ENCODE assay signal across 8 cellular contexts in genomic region chr12:122422769-122423257, GRCh38. TPM values are rescaled to one million over a fixed set of nuclear protein-coding genes. Genes with fewer than 3 reads are reported as not detected.
DNase-seq lines count a peak whose midpoint lies in the region; ATAC-seq, FAIRE-seq and TF ChIP-seq lines count a peak whose summit lies in the region.

No MANE protein-coding gene starts in this region.

- TF ChIP-seq RAD21 in SK-N-SH (IDR thresholded peaks at IDR 0.05; ENCODE audit: low read length) (no peak), K562 (CRISPR knock-in tag; conservative IDR thresholded peaks at IDR 0.05 in 1 of 2, IDR thresholded peaks at IDR 0.05 in 1 of 2) (no peak)

- WGBS in SK-N-SH (ENCODE audit: low lambda C conversion rate): 2% methylated on average over 7 of the region's 32 CpGs
- 7% methylated on average over 11 of the region's 32 CpGs for WGBS in K562 (ENCODE audit: insufficient coverage, low coverage, missing lambda C conversion rate)

- H3K9me3 ChIP-seq in SK-N-SH (no peaks in the 10 kb centered on the region), K562 (replicated peaks; ENCODE audit: control insufficient read depth, insufficient read depth, low read depth, low read length) (no peaks in the 10 kb centered on the region)

- in situ Hi-C loops in K562 (cut with MboI): no loop called here

- H3K9me2 ChIP-seq in SK-N-SH: no peaks in the 10 kb centered on the region

- no peak for TF ChIP-seq CTCF in SK-N-SH (IDR thresholded peaks at IDR 0.05)
- no peak for TF ChIP-seq CTCF in K562 (IDR thresholded peaks at IDR 0.05 in 2 of 3, conservative IDR thresholded peaks at IDR 0.05 in 1 of 3; ENCODE audit: insufficient read depth in 2 of 3, low read depth in 1 of 3, low read length in 3 of 3)
- TF ChIP-seq CTCF in kidney epithelial cell (IDR thresholded peaks at IDR 0.05; ENCODE audit: insufficient read depth, low read length, poor library complexity, severe bottlenecking): no peak

- intact Hi-C loops in K562 (cut with micrococcal nuclease): loop anchor here (5.0 kb wide), 1 partner anchor 91 kb away; no protein-coding TSS in a partner anchor

- H3K27me3 ChIP-seq in SK-N-SH (ENCODE audit: insufficient read depth) (no peaks in the 10 kb centered on the region), K562 (ENCODE audit: control insufficient read depth in 2 of 2, insufficient read depth in 2 of 2, low read length in 2 of 2) (no peaks in the 10 kb centered on the region), kidney epithelial cell (ENCODE audit: control insufficient read depth, insufficient read depth, low read length) (no peaks in the 10 kb centered on the region)

- ATAC-seq in HG02973 (IDR thresholded peaks at IDR 0.05; ENCODE audit: unreplicated experiment): peak; percentile 7
- peak; percentile 29 for ATAC-seq in K562

- H3F3A ChIP-seq in SK-N-SH (replicated peaks; ENCODE audit: insufficient read depth): peaks cover 13% of the 10 kb centered on the region

- H2AFZ ChIP-seq in SK-N-SH (ENCODE audit: low read depth) (peak overlapping the region; percentile 73), K562 (ENCODE audit: low read depth, low read length) (peak overlapping the region; percentile 98)

- peaks cover 21% of the 10 kb centered on the region for H4K20me1 ChIP-seq in SK-N-SH (ENCODE audit: insufficient read depth)
- no peaks in the 10 kb centered on the region for H4K20me1 ChIP-seq in K562 (replicated peaks; ENCODE audit: control insufficient read depth, insufficient read depth, low read length)

- POLR2A ChIA-PET in SK-N-SH (lab: Yijun Ruan, JAX): interaction anchor here (1.1 kb wide), 1 partner anchor 78 kb away, joined by 3 read pairs; the partner anchor contains the start of gene ZCCHC8
- POLR2A ChIA-PET in K562 (lab: Yijun Ruan, JAX): interaction anchor here (1.0 to 2.1 kb wide), 6 partner anchors 10 to 76 kb away, joined by 3 to 13 read pairs (median 4); no protein-coding TSS in a partner anchor

- H3K36me3 ChIP-seq in SK-N-SH (replicated peaks in 1 of 2; ENCODE audit: control insufficient read depth in 1 of 2, insufficient read depth in 2 of 2, low read length in 1 of 2): no peaks in the 10 kb centered on the region
- no peaks in the 10 kb centered on the region for H3K36me3 ChIP-seq in K562 (ENCODE audit: control insufficient read depth, insufficient read depth, low read length)
- no peaks in the 10 kb centered on the region for H3K36me3 ChIP-seq in kidney epithelial cell (ENCODE audit: control insufficient read depth, insufficient read depth, low read length)

- H3K9ac ChIP-seq in SK-N-SH: peak overlapping the region; percentile 89
- peak overlapping the region; percentile 80 to 90 for H3K9ac ChIP-seq in K562 (ENCODE audit: insufficient read depth in 1 of 2, low read depth in 2 of 2, low read length in 2 of 2)

- BruUV-seq in K562 (replicated peaks; lab: Mats Ljungman, UMichigan): no TSS peak

- no peak for TF ChIP-seq POLR2A in K562 (conservative IDR thresholded peaks at IDR 0.05)

- H3K4me2 ChIP-seq in SK-N-SH: peak overlapping the region; percentile 82
- peak overlapping the region; percentile 95 for H3K4me2 ChIP-seq in K562 (ENCODE audit: insufficient read depth, low read length)

- peak; percentile 91 for FAIRE-seq in K562 (lab: Jason Lieb, UNC)

- CTCF ChIA-PET in SK-N-SH (lab: Yijun Ruan, JAX): interaction anchor here (0.6 to 2.3 kb wide), 6 partner anchors 8 to 112 kb away, joined by 3 to 11 read pairs (median 4); no protein-coding TSS in a partner anchor
- CTCF ChIA-PET in K562 (lab: Yijun Ruan, JAX; ENCODE audit: low intra/inter-chr PET ratio): interaction anchor here (1.6 kb wide), 1 partner anchor 86 kb away, joined by 12 read pairs; no protein-coding TSS in a partner anchor

- peak overlapping the region; percentile 77 to 83 for H3K27ac ChIP-seq in SK-N-SH (ENCODE audit: low read depth in 2 of 2, low read length in 1 of 2)
- H3K27ac ChIP-seq in K562 (ENCODE audit: extremely low read depth, low read depth, low read length): peak overlapping the region; percentile 80

- H3K9me1 ChIP-seq in K562 (ENCODE audit: control insufficient read depth, insufficient read depth, low read length): no peaks in the 10 kb centered on the region

- H3K4me3 ChIP-seq in SK-N-SH (ENCODE audit: low read depth in 2 of 2, low read length in 1 of 2) (peak overlapping the region; percentile 65 to 67), K562 (peak overlapping the region; percentile 51), kidney epithelial cell (ENCODE audit: low read depth, low read length) (peak overlapping the region; percentile 60)

- H3K79me2 ChIP-seq in SK-N-SH (ENCODE audit: insufficient read depth) (peaks cover 42% of the 10 kb centered on the region), K562 (ENCODE audit: control insufficient read depth, insufficient read depth, low read length) (peaks cover 40% of the 10 kb centered on the region)

- no peak for TF ChIP-seq EP300 in SK-N-SH (IDR thresholded peaks at IDR 0.05; ENCODE audit: borderline replicate concordance in 1 of 2, low read depth in 1 of 2, low read length in 1 of 2)
- no peak for TF ChIP-seq EP300 in K562 (IDR thresholded peaks at IDR 0.05; ENCODE audit: low read length)

- H3K4me1 ChIP-seq in SK-N-SH (ENCODE audit: control insufficient read depth in 1 of 2, insufficient read depth in 2 of 2, low read depth in 1 of 2, low read length in 1 of 2) (peaks cover 11 to 15% of the 10 kb centered on the region in 2 experiments; a peak in 2 of 4 replicates), K562 (replicated peaks in 1 of 2; ENCODE audit: control insufficient read depth in 2 of 2, insufficient read depth in 2 of 2, low read length in 2 of 2) (peaks cover 26 to 31% of the 10 kb centered on the region in 2 experiments)

- DNase-seq in DMS79 (lab: John Stamatoyannopoulos, UW) (peak; percentile 27), SK-N-SH (no peak), K562 (ENCODE audit: extremely low read depth in 1 of 4, low spot score in 3 of 4) (peak in 2 of 4 experiments; percentile 59 to 73), kidney epithelial cell (ENCODE audit: low read depth) (no peak), NCI-H1436 treated with DMSO at 0.1 percent for 48 hours (lab: John Stamatoyannopoulos, UW) (no peak), Kasumi-1 (lab: John Stamatoyannopoulos, UW) (no peak)
- peak; percentile 38 to 39 for DNase-seq in stimulated activated CD4-positive, alpha-beta T cell treated with anti-CD3 and anti-CD28 coated beads, Interleukin-2, amount 100 ng/mL, for 48 hours

TF ChIP-seq in SK-N-SH, 30 proteins besides CTCF, POLR2A, EP300 and RAD21:
- no peak for TF ChIP-seq TCF12 (IDR thresholded peaks at IDR 0.05)
- peak; percentile 40; the same call in 1 of the 2 replicates for TF ChIP-seq MAX (IDR thresholded peaks at IDR 0.05; ENCODE audit: low read depth)
TF ChIP-seq in SK-N-SH: peak in this region for 1.

TF ChIP-seq in K562, 482 proteins besides CTCF, POLR2A, EP300 and RAD21 (continues in another document):
- no peak for TF ChIP-seq NR2C2 (CRISPR knock-in tag; IDR thresholded peaks at IDR 0.05)
- TF ChIP-seq NR2C2 (tag; IDR thresholded peaks at IDR 0.05): peak; percentile 12; the same call in 1 of the 2 replicates
- no peak for TF ChIP-seq ZFP36 (IDR thresholded peaks at IDR 0.05; ENCODE audit: low read depth, low read length, partially characterized antibody)
- TF ChIP-seq SLC30A9 (CRISPR knock-in tag; IDR thresholded peaks at IDR 0.05): no peak
- peak; percentile 55 to 83 for TF ChIP-seq E2F6 (IDR thresholded peaks at IDR 0.05; ENCODE audit: borderline replicate concordance in 1 of 2, extremely low read depth in 1 of 2, insufficient read depth in 1 of 2, insufficient read length in 1 of 2, low read depth in 1 of 2, low read length in 1 of 2, poor library complexity in 1 of 2, severe bottlenecking in 1 of 2)
- no peak for TF ChIP-seq SNAPC5 (CRISPR knock-in tag; IDR thresholded peaks at IDR 0.05)
- no peak for TF ChIP-seq FIP1L1 (IDR thresholded peaks at IDR 0.05; ENCODE audit: low read depth, low read length, poor library complexity, severe bottlenecking)
- TF ChIP-seq ZNF766 (CRISPR knock-in tag; conservative IDR thresholded peaks at IDR 0.05): no peak
- no peak for TF ChIP-seq IRF2 (CRISPR knock-in tag; IDR thresholded peaks at IDR 0.05)
- no peak for TF ChIP-seq ZNF699 (CRISPR knock-in tag; IDR thresholded peaks at IDR 0.05; ENCODE audit: insufficient replicate concordance)

RNA-seq across cellular contexts. Expression of gene CLIP1, which starts 0.3 kb away (rescaled TPM):
- polyA plus RNA-seq in SK-N-SH (2012; rRNA removed) (33.9 and 48.9 TPM in 2 replicates), K562 (2011; rRNA removed) (31.9 and 34.5 TPM in 2 replicates), K562 (2014; fragmentation: Illumina TruSeq; extraction: Trizol) (27.3 and 27.6 TPM in 2 replicates), K562 (2014; fragmentation: Nextera tagmentation; extraction: Ambion mirVana) (1 to 10 TPM; 5.8 to 6.1 TPM), K562 (2014; rRNA removed) (19.1 and 21.2 TPM in 2 replicates)
- 31.8 and 32.6 TPM in 2 replicates for polyA plus RNA-seq in SK-N-SH (2012; cell fraction: cytosol; rRNA removed)
- polyA plus RNA-seq in SK-N-SH (2012; cell fraction: nucleus; rRNA removed): 74.9 and 82.5 TPM in 2 replicates
- total RNA-seq in K562 (2011; cell fraction: chromatin; rRNA removed; ENCODE audit: low replicate concordance): 77.3 and 128 TPM in 2 replicates
- total RNA-seq in K562 (2011; cell fraction: nucleolus; rRNA removed): 38.0 and 40.8 TPM in 2 replicates
- 61.1 and 81.7 TPM in 2 replicates for total RNA-seq in K562 (2011; cell fraction: nucleoplasm; rRNA removed)
- total RNA-seq in K562 (2014; rRNA removed) (19.7 and 20.1 TPM in 2 replicates), K562 (2014; rRNA removed; fragmentation: Illumina TruSeq; extraction: Trizol) (29.6 and 39.5 TPM in 2 replicates), K562 (2015; rRNA removed; fragmentation: Illumina TruSeq; extraction: Trizol) (33.3 and 33.9 TPM in 2 replicates), K562 (2021) (24.9 and 27.8 TPM in 2 replicates), kidney epithelial cell (58.2 and 58.7 TPM in 2 replicates)
- 24.3 and 28.5 TPM in 2 replicates for polyA plus RNA-seq in K562 (2011; cell fraction: cytosol; rRNA removed)
- polyA plus RNA-seq in K562 (2011; cell fraction: nucleus; rRNA removed): 31.9 and 33.0 TPM in 2 replicates
- 17.8 and 31.5 TPM in 2 replicates for polyA plus RNA-seq in K562 (2012)
- 48.7 and 54.3 TPM in 2 replicates for polyA minus RNA-seq in K562 (2011; rRNA and poly(A)+ RNA removed)
- 16.9 and 22.4 TPM in 2 replicates for polyA minus RNA-seq in K562 (2011; cell fraction: cytosol; rRNA and poly(A)+ RNA removed)
- 17.0 and 35.5 TPM in 2 replicates for polyA minus RNA-seq in K562 (2011; cell fraction: nucleus; rRNA and poly(A)+ RNA removed)

Comparison
In these comparisons a context has a peak if more than half of its experiments do, and no peak if none do; other contexts are left out.
1. DNase-seq: peak in DMS79 (single experiment) and stimulated activated CD4-positive, alpha-beta T cell treated with anti-CD3 and anti-CD28 coated beads, Interleukin-2, amount 100 ng/mL, for 48 hours (2 of 2); none in SK-N-SH (single experiment), kidney epithelial cell (single experiment), NCI-H1436 treated with DMSO at 0.1 percent for 48 hours (single experiment) and Kasumi-1 (0 of 2).
2. Peak in every context shown above with its lines, with median percentiles within 50 percentile points of each other: H3K4me3 ChIP-seq.